In the genomic region with DNA sequence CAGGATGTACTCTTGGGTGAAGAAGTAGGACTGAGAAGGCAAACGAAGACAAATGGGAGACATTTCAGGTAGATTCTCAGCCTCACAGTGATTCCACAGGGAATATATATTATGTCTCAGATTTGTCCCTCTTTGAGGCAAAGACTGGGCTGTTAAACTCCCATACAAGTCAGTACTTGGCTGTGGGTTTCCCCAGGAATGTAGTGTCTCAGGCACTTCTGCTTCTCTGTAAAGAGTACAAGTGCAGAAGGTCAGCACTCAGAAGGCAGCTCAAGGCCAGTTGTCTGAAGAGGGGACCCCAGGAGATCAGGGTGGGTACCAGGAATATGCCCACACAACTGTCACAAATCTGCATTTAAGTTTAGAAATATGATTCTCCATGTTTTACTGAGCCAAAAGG, we compare ENCODE assay signal across 14 cellular contexts. TPM values are rescaled to one million over a fixed set of nuclear protein-coding genes. Genes with fewer than 3 reads are reported as not detected.
DNase-seq lines count a peak whose midpoint lies in the region; ATAC-seq, FAIRE-seq and TF ChIP-seq lines count a peak whose summit lies in the region.
"Had no signal": no experiment of that assay in that cellular context is flagged by ENCODE, and none has a peak within 500 bp of the region (broad histone marks: within the 10 kb centered on the region; RNA-seq: fewer than 3 reads in every experiment).

No MANE protein-coding gene starts in this region.

- H3K9me3 Mint-ChIP-seq in chondrocyte (ENCODE audit: low read depth), result no peaks in the 10 kb centered on the region
- H3K9me3 Mint-ChIP-seq: CD4-positive, alpha-beta T cell; IgD-negative memory B cell had no signal

- H3K9me3 ChIP-seq in HepG2 (ENCODE audit: low read length) (no peaks in the 10 kb centered on the region), right lobe of liver (no peaks in the 10 kb centered on the region), prostate gland (no peaks in the 10 kb centered on the region)

- H3K4me1 ChIP-seq in HepG2 (ENCODE audit: insufficient read depth, low read length) (peaks cover 67% of the 10 kb centered on the region), right lobe of liver (peaks cover 0 to 31% (median 10%) of the 10 kb centered on the region in 4 donors), foreskin keratinocyte (peaks cover 8% of the 10 kb centered on the region), prostate gland (replicated peaks) (no peaks in the 10 kb centered on the region)

- H3K79me2 ChIP-seq in HepG2 (ENCODE audit: insufficient read depth, low read length), result peaks cover 2% of the 10 kb centered on the region

- peaks cover 36% of the 10 kb centered on the region for H3K4me1 Mint-ChIP-seq in chondrocyte (ENCODE audit: low read depth)

- intact Hi-C loops in HepG2 (cut with micrococcal nuclease; ENCODE audit: unreplicated experiment) (no loop called here), right lobe of liver (cut with DNase I) (no loop called here), prostate gland (cut with DNase I) (no loop called here)

- H3K9ac ChIP-seq in HepG2 (ENCODE audit: insufficient read depth, low read depth, low read length), result no peak overlapping the region

- H3K27me3 Mint-ChIP-seq in chondrocyte (ENCODE audit: low read depth), result no peaks in the 10 kb centered on the region
- H3K27me3 Mint-ChIP-seq: B cell; CD4-positive, alpha-beta T cell; IgD-negative memory B cell had no signal

- no peak for TF ChIP-seq CTCF in HepG2 (CRISPR knock-in tag; IDR thresholded peaks at IDR 0.05)
- no peak for TF ChIP-seq CTCF in right lobe of liver (IDR thresholded peaks at IDR 0.05)
- no peak for TF ChIP-seq CTCF in foreskin keratinocyte (conservative IDR thresholded peaks at IDR 0.05)
- no peak for TF ChIP-seq CTCF in prostate gland (IDR thresholded peaks at IDR 0.05)
- no peak for TF ChIP-seq CTCF in chondrocyte (IDR thresholded peaks at IDR 0.05)

- WGBS in HepG2 (ENCODE audit: low lambda C conversion rate), result 95% methylated on average over 1 of the region's 1 CpG
- 83% methylated on average over 1 of the region's 1 CpG for WGBS in right lobe of liver (ENCODE audit: insufficient coverage, low coverage, low lambda C conversion rate, missing lambda C conversion rate)
- 68% methylated on average over 1 of the region's 1 CpG for WGBS in prostate gland

- H2AFZ ChIP-seq in HepG2 (ENCODE audit: low read length), result no peak overlapping the region

- DNase-seq in HepG2 (ENCODE audit: low spot score), result no peak
- DNase-seq in right lobe of liver, result no peak
- DNase-seq in foreskin keratinocyte, result peak in 1 of 2 donors; percentile 45
- peak; percentile 20 for DNase-seq in prostate gland (ENCODE audit: low spot score)
- DNase-seq in chondrocyte (ENCODE audit: low spot score), result no peak
- DNase-seq: C1 segment of cervical spinal cord; CD4-positive, alpha-beta T cell; DND-41; GF-D8; H7 had no signal

- TF ChIP-seq EP300 in HepG2 (IDR thresholded peaks at IDR 0.05; ENCODE audit: low read depth in 2 of 2, low read length in 2 of 2), result no peak
- no peak for TF ChIP-seq EP300 in HepG2 (CRISPR knock-in tag; IDR thresholded peaks at IDR 0.05; ENCODE audit: borderline replicate concordance)

- H3K4me3 Mint-ChIP-seq in chondrocyte (ENCODE audit: unreplicated experiment), result no peak overlapping the region
- H3K4me3 Mint-ChIP-seq: B cell; CD4-positive, alpha-beta T cell; IgD-negative memory B cell had no signal

- H3K27me3 ChIP-seq in HepG2 (ENCODE audit: control insufficient read depth in 1 of 2, insufficient read depth in 2 of 2, low read length in 2 of 2) (no peaks in the 10 kb centered on the region), right lobe of liver (no peaks in the 10 kb centered on the region), foreskin keratinocyte (no peaks in the 10 kb centered on the region), prostate gland (replicated peaks; ENCODE audit: insufficient read depth) (no peaks in the 10 kb centered on the region)

- H3K4me3 ChIP-seq in HepG2 (replicated peaks in 1 of 3; ENCODE audit: insufficient read depth in 1 of 3, low read depth in 2 of 3, low read length in 3 of 3) (no peak overlapping the region), right lobe of liver (no peak overlapping the region), prostate gland (no peak overlapping the region)

- no peaks in the 10 kb centered on the region for H4K20me1 ChIP-seq in HepG2 (ENCODE audit: insufficient read depth, low read length)

- POLR2A ChIA-PET in HepG2 (lab: Yijun Ruan, JAX), result no interaction called here

- TF ChIP-seq RAD21 in HepG2 (CRISPR knock-in tag; IDR thresholded peaks at IDR 0.05), result no peak

- ATAC-seq in HepG2 (no peak), right lobe of liver (no peak), foreskin keratinocyte (peak; percentile 36), GM21825 (IDR thresholded peaks at IDR 0.05; ENCODE audit: unreplicated experiment) (no peak), HG02884 (IDR thresholded peaks at IDR 0.05; ENCODE audit: unreplicated experiment) (no peak)

- peak overlapping the region; percentile 30 for H3K27ac ChIP-seq in HepG2 (ENCODE audit: extremely low read length, insufficient read depth, low read length)
- no peak overlapping the region for H3K27ac ChIP-seq in right lobe of liver
- no peak overlapping the region for H3K27ac ChIP-seq in foreskin keratinocyte
- H3K27ac ChIP-seq in prostate gland, result no peak overlapping the region

- no peaks in the 10 kb centered on the region for H3K36me3 ChIP-seq in HepG2 (replicated peaks in 1 of 2; ENCODE audit: control insufficient read depth in 1 of 2, insufficient read depth in 2 of 2, low read length in 2 of 2)
- H3K36me3 ChIP-seq in right lobe of liver, result no peaks in the 10 kb centered on the region
- H3K36me3 ChIP-seq in prostate gland, result no peaks in the 10 kb centered on the region

- no peak overlapping the region for H3K27ac Mint-ChIP-seq in chondrocyte (ENCODE audit: unreplicated experiment)
- H3K27ac Mint-ChIP-seq: CD4-positive, alpha-beta T cell; IgD-negative memory B cell had no signal

- FAIRE-seq in HepG2 (lab: Jason Lieb, UNC), result no peak

- BruUV-seq in HepG2 (replicated peaks; lab: Mats Ljungman, UMichigan), result no TSS peak

- in situ Hi-C loops in HepG2 (cut with HindIII; ENCODE audit: extremely low pct_ligation_motif_present, low pct_unique_long_range_greater_than_20kb), result no loop called here

- TF ChIP-seq POLR2A in HepG2 (IDR thresholded peaks at IDR 0.05; ENCODE audit: insufficient read depth in 1 of 2, low read depth in 2 of 2, low read length in 2 of 2) (no peak), right lobe of liver (IDR thresholded peaks at IDR 0.05) (no peak), prostate gland (IDR thresholded peaks at IDR 0.05) (no peak)

- no peak overlapping the region for H3K4me2 ChIP-seq in HepG2 (ENCODE audit: low read depth, low read length)

- no peaks in the 10 kb centered on the region for H3K36me3 Mint-ChIP-seq in chondrocyte (ENCODE audit: low read depth)
- H3K36me3 Mint-ChIP-seq: IgD-negative memory B cell had no signal

- CTCF ChIA-PET in HepG2 (lab: Yijun Ruan, JAX; ENCODE audit: low intra/inter-chr PET ratio, low total read pairs), result no interaction called here

TF ChIP-seq in HepG2, 621 proteins besides CTCF, POLR2A, EP300 and RAD21 (continues in another document):
- TF ChIP-seq TEAD3 (CRISPR knock-in tag; optimal IDR thresholded peaks at IDR 0.05; ENCODE audit: borderline replicate concordance) (peak; percentile 25), ZNF317 (CRISPR knock-in tag; IDR thresholded peaks at IDR 0.05) (no peak), ZNF12 (CRISPR knock-in tag; IDR thresholded peaks at IDR 0.05) (no peak)
- TF ChIP-seq, protein P1, sequence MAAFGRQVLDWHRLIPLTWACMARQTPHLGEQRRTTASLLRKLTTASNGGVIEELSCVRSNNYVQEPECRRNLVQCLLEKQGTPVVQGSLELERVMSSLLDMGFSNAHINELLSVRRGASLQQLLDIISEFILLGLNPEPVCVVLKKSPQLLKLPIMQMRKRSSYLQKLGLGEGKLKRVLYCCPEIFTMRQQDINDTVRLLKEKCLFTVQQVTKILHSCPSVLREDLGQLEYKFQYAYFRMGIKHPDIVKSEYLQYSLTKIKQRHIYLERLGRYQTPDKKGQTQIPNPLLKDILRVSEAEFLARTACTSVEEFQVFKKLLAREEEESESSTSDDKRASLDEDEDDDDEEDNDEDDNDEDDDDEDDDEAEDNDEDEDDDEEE (CRISPR knock-in tag; IDR thresholded peaks at IDR 0.05), result no peak

RNA-seq across cellular contexts. Expression of a gene that starts 39.9 kb away (rescaled TPM):
- total RNA-seq in HepG2 (2016; rRNA removed; fragmentation: Illumina TruSeq; extraction: Trizol), result 85.4 and 86.8 TPM in 2 replicates
- 35.1 and 42.3 TPM in 2 replicates for total RNA-seq in HepG2 (2016; cell fraction: cytosol; rRNA removed; fragmentation: Illumina TruSeq; extraction: Trizol; ENCODE audit: low read depth)
- 73.7 and 77.7 TPM in 2 replicates for total RNA-seq in HepG2 (2016; cell fraction: insoluble cytoplasmic fraction; rRNA removed; fragmentation: Illumina TruSeq; extraction: Trizol)
- total RNA-seq in HepG2 (2016; cell fraction: membrane; rRNA removed; fragmentation: Illumina TruSeq; extraction: Trizol), result 71.4 and 76.7 TPM in 2 replicates
- 248 and 259 TPM in 2 replicates for total RNA-seq in HepG2 (2016; cell fraction: nucleus; rRNA removed; fragmentation: Illumina TruSeq; extraction: Trizol)
- polyA plus RNA-seq in HepG2 (2011; rRNA removed), result 24.8 and 32.6 TPM in 2 replicates
- polyA plus RNA-seq in HepG2 (2011; cell fraction: cytosol; rRNA removed), result 19.5 and 26.5 TPM in 2 replicates
- polyA plus RNA-seq in HepG2 (2011; cell fraction: nucleus; rRNA removed), result 33.4 and 41.2 TPM in 2 replicates
- 31.4 and 38.1 TPM in 2 replicates for polyA plus RNA-seq in HepG2 (2012)
- polyA plus RNA-seq in HepG2 (2016; cell fraction: cytosol; fragmentation: Illumina TruSeq; extraction: Trizol; ENCODE audit: low read depth), result 6.4 and 6.8 TPM in 2 replicates
- polyA plus RNA-seq in HepG2 (2016; cell fraction: insoluble cytoplasmic fraction; fragmentation: Illumina TruSeq; extraction: Trizol; ENCODE audit: low read depth), result 88.1 and 93.4 TPM in 2 replicates
- 23.7 and 27.6 TPM in 2 replicates for polyA plus RNA-seq in HepG2 (2016; cell fraction: membrane; fragmentation: Illumina TruSeq; extraction: Trizol; ENCODE audit: low read depth)
- polyA plus RNA-seq in HepG2 (2016; cell fraction: nucleus; fragmentation: Illumina TruSeq; extraction: Trizol; ENCODE audit: insufficient read depth, low read depth), result 92.3 and 103 TPM in 2 replicates
- 16.0 and 59.5 TPM in 2 replicates for polyA minus RNA-seq in HepG2 (2011; rRNA and poly(A)+ RNA removed; ENCODE audit: low replicate concordance)
- 45.9 and 59.2 TPM in 2 replicates for polyA minus RNA-seq in HepG2 (2011; cell fraction: cytosol; rRNA and poly(A)+ RNA removed)
- polyA minus RNA-seq in HepG2 (2011; cell fraction: nucleus; rRNA and poly(A)+ RNA removed), result 337 and 403 TPM in 2 replicates
- total RNA-seq in right lobe of liver, result 100 to 1,000 TPM in 1 of 6 experiments, 10 to 100 TPM in 5; 38.1 to 133 (median 67.6) TPM
- 14.5 and 20.0 TPM in 2 replicates for total RNA-seq in foreskin keratinocyte
- 2.8 and 4.3 TPM in 2 replicates for polyA plus RNA-seq in foreskin keratinocyte
- 10 to 100 TPM; 52.1 to 82.8 TPM for total RNA-seq in prostate gland
- 37.9 to 43.7 TPM (median 40.2 TPM) in 3 replicates for total RNA-seq in chondrocyte
